ENCODE assay signal across 9 cellular contexts in genomic region chr18:48230459-48231113, GRCh38.
DNase-seq lines count a peak whose midpoint lies in the region; ATAC-seq, FAIRE-seq and TF ChIP-seq lines count a peak whose summit lies in the region.
"Had no signal": no experiment of that assay in that cellular context is flagged by ENCODE, and none has a peak within 500 bp of the region (broad histone marks: within the 10 kb centered on the region; RNA-seq: fewer than 3 reads in every experiment).

No MANE protein-coding gene starts in this region.

- peaks cover 0 to 2% (median 0%) of the 10 kb centered on the region in 11 donors for H3K9me3 Mint-ChIP-seq in naive thymus-derived CD4-positive, alpha-beta T cell

- dilution Hi-C loops in endothelial cell of umbilical vein (cut with MboI; ENCODE audit: extremely low pct_ligation_motif_present, low sequenced_read_pairs), result no loop called here

- POLR2A ChIA-PET in endothelial cell of umbilical vein (lab: Charles Lee), result no interaction called here
- POLR2A ChIA-PET in naive thymus-derived CD4-positive, alpha-beta T cell (lab: Charles Lee), result no interaction called here

- H3K27me3 ChIP-seq in Peyer's patch (no peaks in the 10 kb centered on the region), endothelial cell of umbilical vein (ENCODE audit: control insufficient read depth in 2 of 2, insufficient read depth in 2 of 2, low read length in 2 of 2) (peaks cover 8 to 16% of the 10 kb centered on the region in 2 experiments)
- no peaks in the 10 kb centered on the region for H3K27me3 ChIP-seq in naive thymus-derived CD4-positive, alpha-beta T cell (ENCODE audit: control insufficient read depth in 2 of 2, insufficient read depth in 2 of 2, low read length in 2 of 2)

- no peaks in the 10 kb centered on the region for H3K36me3 Mint-ChIP-seq in naive thymus-derived CD4-positive, alpha-beta T cell

- H3K4me3 Mint-ChIP-seq in naive thymus-derived CD4-positive, alpha-beta T cell, result no peak overlapping the region
- H3K4me3 Mint-ChIP-seq: B cell had no signal

- peaks cover 0 to 6% (median 0%) of the 10 kb centered on the region in 4 donors for H3K4me1 ChIP-seq in Peyer's patch
- no peaks in the 10 kb centered on the region for H3K4me1 ChIP-seq in endothelial cell of umbilical vein (ENCODE audit: control insufficient read depth, extremely low read depth, insufficient read depth, low read length)
- no peaks in the 10 kb centered on the region for H3K4me1 ChIP-seq in naive thymus-derived CD4-positive, alpha-beta T cell (ENCODE audit: control insufficient read depth in 2 of 2, insufficient read depth in 2 of 2, low read length in 2 of 2)

- no peaks in the 10 kb centered on the region for H3K79me2 ChIP-seq in endothelial cell of umbilical vein (ENCODE audit: control insufficient read depth, insufficient read depth, low read length)

- H3K27me3 Mint-ChIP-seq in naive thymus-derived CD4-positive, alpha-beta T cell, result peaks cover 16 to 32% (median 22%) of the 10 kb centered on the region in 5 donors

- TF ChIP-seq CTCF in Peyer's patch (IDR thresholded peaks at IDR 0.05) (peak in 4 of 6 experiments; percentile 29 to 72 (median 66)), endothelial cell of umbilical vein (IDR thresholded peaks at IDR 0.05; ENCODE audit: extremely low read depth in 1 of 2, insufficient read depth in 1 of 2, low read depth in 1 of 2, low read length in 2 of 2) (peak in 1 of 2 donors; percentile 29), coronary artery (IDR thresholded peaks at IDR 0.05) (no peak)

- no peak overlapping the region for H3K9ac ChIP-seq in endothelial cell of umbilical vein (replicated peaks; ENCODE audit: extremely low read depth, insufficient read depth, low read length)

- no peak overlapping the region for H2AFZ ChIP-seq in endothelial cell of umbilical vein (ENCODE audit: low read depth, low read length)

- H3K27ac Mint-ChIP-seq in naive thymus-derived CD4-positive, alpha-beta T cell, result no peak overlapping the region
- H3K27ac Mint-ChIP-seq: B cell had no signal

- DNase-seq in NCI-H524 (lab: John Stamatoyannopoulos, UW) (peak; percentile 31 to 72), NCI-H524 treated with DMSO at 0.1 percent for 48 hours (lab: John Stamatoyannopoulos, UW) (no peak), Kasumi-1 (lab: John Stamatoyannopoulos, UW) (peak; percentile 53 to 64), Peyer's patch (peak in 2 of 3 donors; percentile 75 to 76), endothelial cell of umbilical vein (ENCODE audit: low read depth, low spot score) (peak; percentile 7), coronary artery (ENCODE audit: low spot score) (no peak)
- no peak for DNase-seq in naive thymus-derived CD4-positive, alpha-beta T cell

- no peaks in the 10 kb centered on the region for H4K20me1 ChIP-seq in endothelial cell of umbilical vein (replicated peaks; ENCODE audit: control insufficient read depth, extremely low read depth, insufficient read depth, low read length)

- peaks cover 0 to 38% (median 0%) of the 10 kb centered on the region in 7 donors for H3K4me1 Mint-ChIP-seq in naive thymus-derived CD4-positive, alpha-beta T cell
- H3K4me1 Mint-ChIP-seq: B cell had no signal

- CTCF ChIA-PET in endothelial cell of umbilical vein (lab: Charles Lee), result interaction anchor here (0.8 to 2.6 kb wide), 7 partner anchors 8 to 221 kb away, joined by 3 to 18 read pairs (median 3); no protein-coding TSS in a partner anchor
- CTCF ChIA-PET in naive thymus-derived CD4-positive, alpha-beta T cell (lab: Charles Lee), result no interaction called here

- H3K27ac ChIP-seq in Peyer's patch, result no peak overlapping the region
- H3K27ac ChIP-seq in endothelial cell of umbilical vein (ENCODE audit: insufficient read depth, low read depth, low read length), result no peak overlapping the region
- H3K27ac ChIP-seq in naive thymus-derived CD4-positive, alpha-beta T cell (ENCODE audit: low read depth, low read length), result no peak overlapping the region
- H3K27ac ChIP-seq in coronary artery, result no peak overlapping the region

- no peaks in the 10 kb centered on the region for H3K36me3 ChIP-seq in Peyer's patch
- no peaks in the 10 kb centered on the region for H3K36me3 ChIP-seq in endothelial cell of umbilical vein (ENCODE audit: control insufficient read depth in 2 of 2, extremely low read depth in 1 of 2, insufficient read depth in 2 of 2, low read length in 2 of 2)
- no peaks in the 10 kb centered on the region for H3K36me3 ChIP-seq in naive thymus-derived CD4-positive, alpha-beta T cell (ENCODE audit: control insufficient read depth in 2 of 3, insufficient read depth in 3 of 3, low read length in 3 of 3)

- FAIRE-seq in endothelial cell of umbilical vein (lab: Jason Lieb, UNC), result no peak

- no TSS peak for BruUV-seq in endothelial cell of umbilical vein (replicated peaks; lab: Mats Ljungman, UMichigan)

- H3K4me3 ChIP-seq in Peyer's patch (no peak overlapping the region), endothelial cell of umbilical vein (replicated peaks in 1 of 3; ENCODE audit: insufficient read depth in 1 of 3, low read depth in 1 of 3, low read length in 3 of 3) (no peak overlapping the region), coronary artery (no peak overlapping the region)
- no peak overlapping the region for H3K4me3 ChIP-seq in naive thymus-derived CD4-positive, alpha-beta T cell (ENCODE audit: low read length)

- H3K9me3 ChIP-seq in Peyer's patch, result no peaks in the 10 kb centered on the region
- no peaks in the 10 kb centered on the region for H3K9me3 ChIP-seq in endothelial cell of umbilical vein (replicated peaks; ENCODE audit: control insufficient read depth, insufficient read depth, low read length)
- no peaks in the 10 kb centered on the region for H3K9me3 ChIP-seq in naive thymus-derived CD4-positive, alpha-beta T cell (ENCODE audit: control insufficient read depth in 2 of 3, low read length in 3 of 3)

- H3K4me2 ChIP-seq in endothelial cell of umbilical vein (ENCODE audit: insufficient read depth, low read length), result no peak overlapping the region

- H3K9me1 ChIP-seq in endothelial cell of umbilical vein (replicated peaks; ENCODE audit: control insufficient read depth, extremely low read depth, insufficient read depth, low read length), result no peaks in the 10 kb centered on the region

- TF ChIP-seq POLR2A in Peyer's patch (IDR thresholded peaks at IDR 0.05) (no peak), endothelial cell of umbilical vein (IDR thresholded peaks at IDR 0.05; ENCODE audit: low read depth, low read length) (no peak)

- intact Hi-C loops in endothelial cell of umbilical vein (cut with micrococcal nuclease), result loop anchor here (1.0 kb wide), 1 partner anchor 216 kb away; no protein-coding TSS in a partner anchor
- intact Hi-C loops in naive thymus-derived CD4-positive, alpha-beta T cell (cut with micrococcal nuclease), result loop anchor here in 1 of 2 donors (5.0 kb wide), 1 partner anchor 217 kb away; no protein-coding TSS in a partner anchor

- peak; percentile 63 for ATAC-seq in naive thymus-derived CD4-positive, alpha-beta T cell
- ATAC-seq in GM18868 (IDR thresholded peaks at IDR 0.05; ENCODE audit: unreplicated experiment), result no peak

TF ChIP-seq in endothelial cell of umbilical vein, 7 proteins besides CTCF, POLR2A, EP300 and RAD21:
- TF ChIP-seq MYC (IDR thresholded peaks at IDR 0.05; ENCODE audit: low read depth, low read length) (no peak), GATA2 (IDR thresholded peaks at IDR 0.05; ENCODE audit: insufficient read depth, insufficient read length, low read depth, low read length) (no peak), JUN (IDR thresholded peaks at IDR 0.05; ENCODE audit: borderline replicate concordance, insufficient read depth, insufficient read length, low read depth) (no peak), MAX (IDR thresholded peaks at IDR 0.05; ENCODE audit: insufficient read depth, insufficient read length) (no peak), POLR2AphosphoS5 (IDR thresholded peaks at IDR 0.05; ENCODE audit: insufficient read depth, low read depth, low read length) (no peak), FOS (IDR thresholded peaks at IDR 0.05; ENCODE audit: borderline replicate concordance, insufficient read depth, low read length) (no peak), EZH2 (IDR thresholded peaks at IDR 0.05; ENCODE audit: borderline replicate concordance, low read depth, low read length, severe bottlenecking) (no peak)
TF ChIP-seq in endothelial cell of umbilical vein: peak in this region for 0.

Comparison
In these comparisons a context has a peak if more than half of its experiments do, and no peak if none do; other contexts are left out.
1. DNase-seq: peak in NCI-H524 (2 of 2), Kasumi-1 (2 of 2), Peyer's patch (2 of 3) and endothelial cell of umbilical vein (single experiment); none in NCI-H524 treated with DMSO at 0.1 percent for 48 hours (single experiment), naive thymus-derived CD4-positive, alpha-beta T cell (0 of 9) and coronary artery (single experiment).